ENCODE assay signal across 21 cellular contexts in genomic region chr7:54565432-54565831, GRCh38. TPM values are rescaled to one million over a fixed set of nuclear protein-coding genes. Genes with fewer than 3 reads are reported as not detected.
A peak's percentile ranks its signal among the peaks of the same experiment; 100 is the strongest.
DNase-seq lines count a peak whose midpoint lies in the region; TF ChIP-seq lines count a peak whose summit lies in the region.
"Had no signal": no experiment of that assay in that cellular context is flagged by ENCODE, and none has a peak within 500 bp of the region (broad histone marks: within the 10 kb centered on the region; RNA-seq: fewer than 3 reads in every experiment).

No MANE protein-coding gene starts in this region.

- peaks cover 2% of the 10 kb centered on the region; the same call in 1 of the 2 replicates for H3K27me3 Mint-ChIP-seq in H9 (ENCODE audit: low read depth)
- H3K27me3 Mint-ChIP-seq in glutamatergic neuron (ENCODE audit: unreplicated experiment) = no peaks in the 10 kb centered on the region
- H3K27me3 Mint-ChIP-seq: CD4-positive, alpha-beta T cell had no signal

- H4K91ac ChIP-seq in H9 (ENCODE audit: insufficient read length, low read depth, low read length) = no peak overlapping the region

- H2AK5ac ChIP-seq in H9 (ENCODE audit: insufficient read length, low read length) = no peak overlapping the region

- intact Hi-C loops in spleen (cut with DNase I; ENCODE audit: low total_unique reads) = no loop called here
- intact Hi-C loops in dorsolateral prefrontal cortex (cut with DNase I) = no loop called here

- H3K27me3 ChIP-seq in H9 (ENCODE audit: insufficient read depth, low read length) (no peaks in the 10 kb centered on the region), spleen (replicated peaks in 1 of 7) (no peaks in the 10 kb centered on the region), dorsolateral prefrontal cortex (peaks cover 0 to 2% (median 0%) of the 10 kb centered on the region in 45 donors), SJCRH30 (peaks cover 3% of the 10 kb centered on the region; the same call in 1 of the 2 replicates)
- H3K27me3 ChIP-seq: BE2C; BLaER1 treated with 17β-estradiol and CSF1 and Interleukin-3, amounts not matched to agents 10 nM and 100 nM had no signal

- H3K4me1 Mint-ChIP-seq in H9 (peaks cover 17 to 19% of the 10 kb centered on the region in 2 experiments), glutamatergic neuron (ENCODE audit: low read depth, unreplicated experiment) (no peaks in the 10 kb centered on the region)
- H3K4me1 Mint-ChIP-seq: CD14-positive monocyte; CD8-positive, alpha-beta memory T cell had no signal

- H2BK12ac ChIP-seq in H9 (ENCODE audit: insufficient read length, low read depth, low read length) = no peak overlapping the region

- H3K9me3 Mint-ChIP-seq in H9 = no peaks in the 10 kb centered on the region
- peaks cover 4% of the 10 kb centered on the region for H3K9me3 Mint-ChIP-seq in glutamatergic neuron (ENCODE audit: unreplicated experiment)

- H3K18ac ChIP-seq in H9 (ENCODE audit: insufficient read length, low read depth, low read length) = no peak overlapping the region

- no peaks in the 10 kb centered on the region for H3K4me1 ChIP-seq in H9 (ENCODE audit: insufficient read depth, low read length)
- no peaks in the 10 kb centered on the region for H3K4me1 ChIP-seq in spleen
- H3K4me1 ChIP-seq in SJCRH30 = no peaks in the 10 kb centered on the region
- H3K4me1 ChIP-seq: A549; BE2C; BLaER1 treated with 17β-estradiol and CSF1 and Interleukin-3, amounts not matched to agents 10 nM and 100 nM had no signal

- no peak overlapping the region for H2AFZ ChIP-seq in H9 (ENCODE audit: low read length)
- H2AFZ ChIP-seq: GM23248 had no signal

- H3K79me2 ChIP-seq in H9 (ENCODE audit: insufficient read depth, low read length) = no peaks in the 10 kb centered on the region

- H2BK15ac ChIP-seq in H9 (ENCODE audit: low read depth, low read length) = no peak overlapping the region

- H3K27ac ChIP-seq in H9 (ENCODE audit: insufficient read length, low read depth, low read length) = no peak overlapping the region
- H3K27ac ChIP-seq in spleen = no peak overlapping the region
- H3K27ac ChIP-seq in dorsolateral prefrontal cortex = no peak overlapping the region
- no peak overlapping the region for H3K27ac ChIP-seq in SJCRH30
- H3K27ac ChIP-seq: A549; BLaER1 treated with 17β-estradiol and CSF1 and Interleukin-3, amounts not matched to agents 10 nM and 100 nM; GM23248 had no signal

- H3T11ph ChIP-seq in H9 (ENCODE audit: low read length) = no peak overlapping the region

- H3K56ac ChIP-seq in H9 (ENCODE audit: insufficient read length, low read depth, low read length) = no peak overlapping the region

- H3K36me3 Mint-ChIP-seq in H9 (ENCODE audit: insufficient read depth in 1 of 3, low read depth in 3 of 3) (no peaks in the 10 kb centered on the region), glutamatergic neuron (ENCODE audit: unreplicated experiment) (no peaks in the 10 kb centered on the region)
- H3K36me3 Mint-ChIP-seq: CD14-positive monocyte had no signal

- H3K27ac Mint-ChIP-seq in H9 = 0 out of 7 replicates have a peak overlapping the region, but pooled peaks of 1 of the 3 experiments have one; percentile 26
- peak overlapping the region; percentile 39 for H3K27ac Mint-ChIP-seq in glutamatergic neuron (ENCODE audit: unreplicated experiment)
- H3K27ac Mint-ChIP-seq: CD4-positive, alpha-beta T cell; CD8-positive, alpha-beta memory T cell had no signal

- TF ChIP-seq POLR2A in spleen (IDR thresholded peaks at IDR 0.05) = no peak

- TF ChIP-seq CTCF in H9 (conservative IDR thresholded peaks at IDR 0.05) (no peak), glutamatergic neuron (IDR thresholded peaks at IDR 0.05; ENCODE audit: partially characterized antibody, unreplicated experiment) (no peak), spleen (IDR thresholded peaks at IDR 0.05 in 8 of 11, conservative IDR thresholded peaks at IDR 0.05 in 3 of 11) (no peak), dorsolateral prefrontal cortex (IDR thresholded peaks at IDR 0.05 in 54 of 56, conservative IDR thresholded peaks at IDR 0.05 in 2 of 56; ENCODE audit: low read depth in 1 of 56, partially characterized antibody in 56 of 56) (no peak)

- no peaks in the 10 kb centered on the region for H3K9me3 ChIP-seq in H9 (ENCODE audit: control insufficient read depth, low read depth, low read length)
- H3K9me3 ChIP-seq in spleen = peaks cover 0 to 7% (median 0%) of the 10 kb centered on the region in 8 donors
- H3K9me3 ChIP-seq in SJCRH30 (replicated peaks) = no peaks in the 10 kb centered on the region
- H3K9me3 ChIP-seq: A549; BE2C; BLaER1 treated with 17β-estradiol and CSF1 and Interleukin-3, amounts not matched to agents 10 nM and 100 nM had no signal

- no peak overlapping the region for H2BK120ac ChIP-seq in H9 (ENCODE audit: low read depth, low read length, poor library complexity, severe bottlenecking)

- no peak overlapping the region for H3K23ac ChIP-seq in H9 (ENCODE audit: insufficient read length, low read depth, low read length)

- H3K79me1 ChIP-seq in H9 (ENCODE audit: insufficient read depth, low read depth, low read length, poor library complexity, severe bottlenecking) = no peaks in the 10 kb centered on the region

- H3K23me2 ChIP-seq in H9 (ENCODE audit: insufficient read length, low read depth, low read length, poor library complexity, severe bottlenecking) = no peaks in the 10 kb centered on the region

- no peak overlapping the region for H3K4ac ChIP-seq in H9 (ENCODE audit: low read depth, low read length)

- no CpG with 5 or more reads among the region's 7 CpGs for WGBS in H9 (ENCODE audit: extremely low coverage, insufficient read length, low lambda C conversion rate)
- 64 to 71% (median 68%) methylated on average over 7 of the region's 7 CpGs for WGBS in spleen, 5 donors

- H4K5ac ChIP-seq in H9 (ENCODE audit: insufficient read length, low read depth, low read length) = no peak overlapping the region

- no peak overlapping the region for H2BK5ac ChIP-seq in H9 (ENCODE audit: insufficient read length, low read length)

- H3K4me3 ChIP-seq in spleen = no peak overlapping the region
- H3K4me3 ChIP-seq in dorsolateral prefrontal cortex = no peak overlapping the region
- H3K4me3 ChIP-seq in SJCRH30 = no peak overlapping the region
- H3K4me3 ChIP-seq: A549; BLaER1 treated with 17β-estradiol and CSF1 and Interleukin-3, amounts not matched to agents 10 nM and 100 nM; GM12878; GM23248 had no signal

- no peak overlapping the region for H3K4me2 ChIP-seq in H9 (ENCODE audit: insufficient read depth, insufficient read length, low read length)
- H3K4me2 ChIP-seq: A549; BLaER1 treated with 17β-estradiol and CSF1 and Interleukin-3, amounts not matched to agents 10 nM and 100 nM had no signal

- DNase-seq in H9 = no peak
- no peak for DNase-seq in glutamatergic neuron
- DNase-seq in spleen = peak; percentile 78
- no peak for DNase-seq in mucosa of gallbladder (ENCODE audit: low spot score)
- no peak for DNase-seq in dorsolateral prefrontal cortex
- no peak for DNase-seq in SJCRH30
- DNase-seq: 8988T; ACHN; AML-193; BE2C; CD4-positive, alpha-beta T cell; CD8-positive, alpha-beta memory T cell; DMS 273 treated with DMSO at 0.1 percent for 48 hours; DMS79; EL; GDM1; GM23248 had no signal

- H3K36me3 ChIP-seq in spleen = no peaks in the 10 kb centered on the region
- no peaks in the 10 kb centered on the region for H3K36me3 ChIP-seq in SJCRH30
- H3K36me3 ChIP-seq: BE2C; BLaER1 treated with 17β-estradiol and CSF1 and Interleukin-3, amounts not matched to agents 10 nM and 100 nM had no signal

- H2BK20ac ChIP-seq in H9 (ENCODE audit: low read depth, low read length, poor library complexity, severe bottlenecking) = no peak overlapping the region

- no peaks in the 10 kb centered on the region for H4K20me1 ChIP-seq in H9 (ENCODE audit: control insufficient read depth, insufficient read depth, insufficient read length)
- H4K20me1 ChIP-seq: BLaER1 treated with 17β-estradiol and CSF1 and Interleukin-3, amounts not matched to agents 10 nM and 100 nM had no signal

- H3K4me3 Mint-ChIP-seq in H9 (no peak overlapping the region), glutamatergic neuron (ENCODE audit: unreplicated experiment) (no peak overlapping the region)
- H3K4me3 Mint-ChIP-seq: CD14-positive monocyte; CD4-positive, alpha-beta T cell; CD8-positive, alpha-beta memory T cell had no signal

- no peak overlapping the region; the same call in 1 of the 2 replicates for H3K14ac ChIP-seq in H9 (ENCODE audit: insufficient read depth, low read length)

- peak overlapping the region; percentile 33 for H4K8ac ChIP-seq in H9 (replicated peaks; ENCODE audit: insufficient read length, low read depth, low read length)

- H3K9ac ChIP-seq in H9 (ENCODE audit: extremely low read depth, insufficient read length, low read length) = no peak overlapping the region
- H3K9ac ChIP-seq: BLaER1 treated with 17β-estradiol and CSF1 and Interleukin-3, amounts not matched to agents 10 nM and 100 nM; GM23248 had no signal

RNA-seq across cellular contexts. Expression of gene VSTM2A, which starts 23.3 kb away (rescaled TPM):
- 0.11 and 0.22 TPM in 2 replicates for total RNA-seq in H9 (2021)
- total RNA-seq in glutamatergic neuron (ENCODE audit: unreplicated experiment) = 24.1 TPM
- total RNA-seq in spleen = not detected
- polyA plus RNA-seq in spleen = not detected
- 0.72 TPM for total RNA-seq in mucosa of gallbladder
- total RNA-seq in dorsolateral prefrontal cortex = 100 to 1,000 TPM in 73 of 120 experiments, 10 to 100 TPM in 47; 16.8 to 217 (median 112) TPM
- total RNA-seq in SJCRH30 (2014; rRNA removed; shearing (Covaris generic)) = not detected in 2 replicates
- total RNA-seq: CD4-positive, alpha-beta T cell; CD8-positive, alpha-beta memory T cell; GM12878; GM23248 had no signal
- polyA plus RNA-seq: A549; CD14-positive monocyte; CD8-positive, alpha-beta memory T cell; GM23248 had no signal

Comparison
In these comparisons a context has a peak if more than half of its experiments do, and no peak if none do; other contexts are left out.
1. RNA of gene VSTM2A, which starts 23.3 kb away (total RNA-seq): 16.8 to 217 TPM in dorsolateral prefrontal cortex and 24.1 TPM in glutamatergic neuron (single experiment); 0.72 TPM in mucosa of gallbladder (single experiment), 0.11 to 0.22 TPM in H9, not detected in spleen and not detected in SJCRH30; every median in the first group is over 10 times any median in the second.